ENCODE assay signal across 34 cellular contexts in the genomic region with DNA sequence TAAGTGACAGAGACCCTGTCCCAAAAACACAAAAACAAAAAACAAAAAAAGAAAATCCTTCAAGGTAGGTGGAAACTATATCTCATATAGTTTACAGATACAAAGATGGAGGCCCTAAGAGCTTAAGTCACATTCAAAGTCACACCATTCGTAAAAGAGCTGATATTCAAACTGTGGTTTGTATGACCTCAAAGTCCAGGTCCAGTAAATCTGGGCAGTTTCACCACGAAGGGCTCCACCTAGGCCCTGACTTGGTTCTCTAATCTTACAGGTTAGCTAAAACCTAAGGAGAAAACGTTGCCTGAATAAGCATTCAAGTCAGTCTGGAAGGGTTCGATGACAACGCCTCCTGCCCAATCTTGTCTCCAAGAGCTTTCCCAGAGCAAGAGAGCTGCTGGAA.
"Had no signal": no experiment of that assay in that cellular context is flagged by ENCODE, and none has a peak within 500 bp of the region (broad histone marks: within the 10 kb centered on the region; RNA-seq: fewer than 3 reads in every experiment).

No MANE protein-coding gene starts in this region.

- FAIRE-seq: astrocyte, RCC 7860 had no signal

- H3K36me3 ChIP-seq: adrenal gland, breast epithelium, MG63 had no signal

- H2AFZ ChIP-seq: PC-9 had no signal

- H3K4me1 Mint-ChIP-seq: activated naive CD4-positive, alpha-beta T cell treated with anti-CD3 and anti-CD28 coated beads, Interleukin-2, amount 50 U/mL, for 24 hours had no signal

- H3K27ac Mint-ChIP-seq: activated B cell treated with CpG ODN at 0.5 μM for 24 hours; activated CD4-positive, alpha-beta memory T cell treated with anti-CD3 and anti-CD28 coated beads for 36 hours; activated T-helper 2 cell treated with anti-CD3 and anti-CD28 coated beads, Interferon-gamma antibody, Interleukin-2, Interleukin-4, amounts not matched to agents 10 μg/mL and 5 μg/mL and 100 μg/mL, durations not matched to agents 14 hours and 24 hours and 36 hours had no signal

- DNase-seq: activated B cell treated with CpG ODN at 0.5 μM for 24 hours; activated CD4-positive, alpha-beta memory T cell treated with anti-CD3 and anti-CD28 coated beads for 36 hours; activated CD4-positive, alpha-beta T cell treated with anti-CD3 and anti-CD28 coated beads for 4 hours; activated CD4-positive, alpha-beta T cell treated with anti-CD3 and anti-CD28 coated beads, Interleukin-2, amount 50 U/mL, for 1 hour; activated CD4-positive, CD25-positive, alpha-beta regulatory T cell treated with anti-CD3 and anti-CD28 coated beads, Interleukin-2, amount 50 U/mL, for 72 hours; activated gamma-delta T cell; activated naive CD4-positive, alpha-beta T cell treated with Interleukin-2 at 50 U/mL for 16 hours; activated T-cell treated with anti-CD3 and anti-CD28 coated beads, Interleukin-2, amount 50 U/mL, for 1 hour; adrenal gland; body of pancreas; caudate nucleus; cerebellar nuclear complex; Kasumi-1; MG63; NCI-H1048; NCI-H1105 treated with DMSO at 0.1 percent for 48 hours; NCI-H1436; NCI-H1694; NCI-H2029; NCI-H345; NCI-H524 treated with DMSO at 0.1 percent for 48 hours; PC-9; SW 1271; T-helper 1 cell; T-helper 2 cell; T-helper 9 cell had no signal

- ATAC-seq: body of pancreas, Right ventricle myocardium inferior had no signal

- H3K27me3 ChIP-seq: adrenal gland, body of pancreas, breast epithelium, MG63 had no signal

- H3K4me2 ChIP-seq: PC-9 had no signal

- H3K27ac ChIP-seq: adrenal gland, body of pancreas, breast epithelium, PC-9, RWPE1, VCaP had no signal

- H3K27me3 Mint-ChIP-seq: activated B cell treated with CpG ODN at 0.5 μM for 24 hours; activated CD4-positive, alpha-beta memory T cell treated with anti-CD3 and anti-CD28 coated beads for 36 hours; activated naive CD4-positive, alpha-beta T cell treated with anti-CD3 and anti-CD28 coated beads, Interleukin-2, amount 50 U/mL, for 24 hours had no signal

- H3K4me1 ChIP-seq: adrenal gland, body of pancreas, breast epithelium had no signal

- H3K4me3 Mint-ChIP-seq: activated B cell treated with CpG ODN at 0.5 μM for 24 hours; activated CD4-positive, alpha-beta memory T cell treated with anti-CD3 and anti-CD28 coated beads for 36 hours; activated naive CD4-positive, alpha-beta T cell treated with anti-CD3 and anti-CD28 coated beads, Interleukin-2, amount 50 U/mL, for 24 hours had no signal

- H3K9me3 ChIP-seq: adrenal gland, body of pancreas, breast epithelium had no signal

- H3K9me3 Mint-ChIP-seq: activated B cell treated with CpG ODN at 0.5 μM for 24 hours; activated naive CD4-positive, alpha-beta T cell treated with anti-CD3 and anti-CD28 coated beads, Interleukin-2, amount 50 U/mL, for 24 hours; activated T-helper 2 cell treated with anti-CD3 and anti-CD28 coated beads, Interferon-gamma antibody, Interleukin-2, Interleukin-4, amounts not matched to agents 10 μg/mL and 5 μg/mL and 100 μg/mL, durations not matched to agents 14 hours and 24 hours and 36 hours had no signal

- H3K4me3 ChIP-seq: adrenal gland, body of pancreas, breast epithelium, MG63, PC-9 had no signal
